ENCODE assay signal across 22 cellular contexts in genomic region chr7:12650080-12650479, GRCh38.
"Had no signal": no experiment of that assay in that cellular context is flagged by ENCODE, and none has a peak within 500 bp of the region (broad histone marks: within the 10 kb centered on the region; RNA-seq: fewer than 3 reads in every experiment).

No MANE protein-coding gene starts in this region.

- H3K9me3 Mint-ChIP-seq: immature natural killer cell; naive thymus-derived CD4-positive, alpha-beta T cell; type B pancreatic cell had no signal

- H3K27ac Mint-ChIP-seq: immature natural killer cell; naive thymus-derived CD4-positive, alpha-beta T cell had no signal

- H3K9me3 ChIP-seq: esophagus muscularis mucosa, gastrocnemius medialis, neutrophil, psoas muscle, suprapubic skin, thyroid gland had no signal

- H3K27ac ChIP-seq: dorsolateral prefrontal cortex, esophagus muscularis mucosa, gastrocnemius medialis, neutrophil, psoas muscle, suprapubic skin, thyroid gland had no signal

- FAIRE-seq: endometrium, keratinocyte, urothelium cell line had no signal

- ATAC-seq: gastrocnemius medialis; left cardiac atrium; left ventricle myocardium superior; naive thymus-derived CD4-positive, alpha-beta T cell; psoas muscle; sciatic nerve had no signal

- H3K36me3 ChIP-seq: esophagus muscularis mucosa, gastrocnemius medialis, neutrophil, suprapubic skin, thyroid gland had no signal

- H3K36me3 Mint-ChIP-seq: immature natural killer cell; naive thymus-derived CD4-positive, alpha-beta T cell; type B pancreatic cell had no signal

- H3K4me3 Mint-ChIP-seq: immature natural killer cell; naive thymus-derived CD4-positive, alpha-beta T cell had no signal

- DNase-seq: cortex of kidney; dorsolateral prefrontal cortex; effector CD8-positive, alpha-beta T cell; gastrocnemius medialis; immature natural killer cell; left cardiac atrium; left ventricle myocardium superior; mesenchymal stem cell; naive thymus-derived CD4-positive, alpha-beta T cell; psoas muscle; stimulated activated CD4-positive, alpha-beta T cell treated with anti-CD3 and anti-CD28 coated beads, Interleukin-12 subunit alpha, Interleukin-12 subunit beta, amount 100 ng/mL, for 4 hours; stimulated activated naive CD4-positive, alpha-beta T cell treated with Interleukin-2 at 50 U/mL for 16 hours; thyroid gland had no signal

- H3K27me3 ChIP-seq: dorsolateral prefrontal cortex, esophagus muscularis mucosa, gastrocnemius medialis, neutrophil, suprapubic skin, thyroid gland had no signal

- H3K4me3 ChIP-seq: dorsolateral prefrontal cortex, esophagus muscularis mucosa, gastrocnemius medialis, lung, psoas muscle, suprapubic skin, thyroid gland had no signal

- H3K27me3 Mint-ChIP-seq: type B pancreatic cell had no signal

- H3K4me1 ChIP-seq: gastrocnemius medialis, psoas muscle, suprapubic skin, thyroid gland had no signal

- H3K4me1 Mint-ChIP-seq: immature natural killer cell; naive thymus-derived CD4-positive, alpha-beta T cell had no signal
